In the genomic region with DNA sequence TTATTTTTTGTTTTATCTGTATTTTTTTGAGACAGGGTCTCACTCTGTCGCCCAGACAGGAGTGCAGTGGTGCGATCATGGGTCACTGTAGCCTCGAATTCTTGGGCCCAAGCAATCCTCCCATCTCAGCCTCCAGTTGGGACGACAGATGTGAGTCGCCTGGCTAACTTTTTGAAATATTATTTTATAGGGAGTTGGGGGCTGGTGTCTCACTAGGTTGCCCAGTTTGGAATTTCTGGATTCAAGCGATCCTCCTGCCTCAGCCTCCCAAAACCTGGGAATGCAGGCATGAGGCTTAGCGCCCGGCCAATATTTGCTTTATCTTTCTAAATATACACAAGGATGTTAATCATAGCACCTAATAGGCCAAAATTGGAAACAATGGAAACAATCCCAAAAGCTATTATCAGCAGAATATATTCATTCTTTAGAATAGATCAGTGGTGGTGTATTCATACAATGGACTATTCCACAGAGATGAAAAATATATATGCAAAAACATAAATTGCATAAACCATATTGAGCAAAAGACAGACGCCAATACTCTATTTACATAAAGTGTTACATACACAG, we compare ENCODE assay signal across 8 cellular contexts. TPM values are rescaled to one million over a fixed set of nuclear protein-coding genes. Genes with fewer than 3 reads are reported as not detected.
A peak's percentile ranks its signal among the peaks of the same experiment; 100 is the strongest.
DNase-seq lines count a peak whose midpoint lies in the region; ATAC-seq and TF ChIP-seq lines count a peak whose summit lies in the region.

No MANE protein-coding gene starts in this region.

- peaks cover 3% of the 10 kb centered on the region for H3K36me3 Mint-ChIP-seq in activated CD8-positive, alpha-beta memory T cell treated with anti-CD3 and anti-CD28 coated beads, Interleukin-2, amount 10 ng/mL, durations not matched to agents 7 days and 5 days

- no peak for TF ChIP-seq POLR2A in right lobe of liver (IDR thresholded peaks at IDR 0.05)
- no peak for TF ChIP-seq POLR2A in thyroid gland (IDR thresholded peaks at IDR 0.05)

- no peaks in the 10 kb centered on the region for H3K9me3 ChIP-seq in right lobe of liver
- no peaks in the 10 kb centered on the region for H3K9me3 ChIP-seq in thyroid gland

- H3K27ac Mint-ChIP-seq in activated CD8-positive, alpha-beta memory T cell treated with anti-CD3 and anti-CD28 coated beads, Interleukin-2, amount 10 ng/mL, durations not matched to agents 7 days and 5 days = peak overlapping the region; percentile 81

- WGBS in right lobe of liver (ENCODE audit: insufficient coverage, low coverage, low lambda C conversion rate, missing lambda C conversion rate) = 62% methylated on average over 9 of the region's 9 CpGs
- 79 to 83% methylated on average over 9 of the region's 9 CpGs for WGBS in thyroid gland, 2 donors

- H3K36me3 ChIP-seq in right lobe of liver (no peaks in the 10 kb centered on the region), thyroid gland (no peaks in the 10 kb centered on the region)

- peaks cover 2% of the 10 kb centered on the region for H3K4me1 Mint-ChIP-seq in activated CD8-positive, alpha-beta memory T cell treated with anti-CD3 and anti-CD28 coated beads, Interleukin-2, amount 10 ng/mL, durations not matched to agents 7 days and 5 days

- peak overlapping the region; percentile 58 to 71 (median 61) for H3K4me3 ChIP-seq in right lobe of liver
- H3K4me3 ChIP-seq in thyroid gland (replicated peaks in 1 of 3) = peak overlapping the region in 2 of 3 donors; percentile 38 to 60

- peak overlapping the region; percentile 70 for H3K27ac ChIP-seq in angular gyrus (ENCODE audit: low read depth, low read length)
- H3K27ac ChIP-seq in right lobe of liver = peak overlapping the region in 2 of 3 donors; percentile 28 to 29
- H3K27ac ChIP-seq in thyroid gland = no peak overlapping the region

- ATAC-seq in activated CD8-positive, alpha-beta memory T cell treated with anti-CD3 and anti-CD28 coated beads, Interleukin-2, amount 10 ng/mL, durations not matched to agents 7 days and 5 days = no peak
- ATAC-seq in right lobe of liver = no peak

- no peaks in the 10 kb centered on the region for H3K27me3 ChIP-seq in right lobe of liver
- H3K27me3 ChIP-seq in thyroid gland = no peaks in the 10 kb centered on the region

- CTCF ChIA-PET in activated CD8-positive, alpha-beta memory T cell treated with anti-CD3 and anti-CD28 coated beads, Interleukin-2, amount 10 ng/mL, durations not matched to agents 7 days and 5 days (lab: Charles Lee) = interaction anchor here (0.6 to 1.5 kb wide), 7 partner anchors 16 to 493 kb away, joined by 3 to 5 read pairs (median 3); a partner anchor contains a TSS

- no peak for DNase-seq in activated CD8-positive, alpha-beta memory T cell treated with anti-CD3 and anti-CD28 coated beads, Interleukin-2, amount 10 ng/mL, durations not matched to agents 7 days and 5 days
- DNase-seq in activated CD8-positive, alpha-beta memory T cell treated with anti-CD3 and anti-CD28 coated beads, Interleukin-2, amount 50 U/mL, for 4 hours = no peak
- DNase-seq in right lobe of liver (no peak), thyroid gland (no peak), HuH-7.5 (ENCODE audit: low spot score) (no peak), AG08396 (ENCODE audit: low spot score) (no peak)
- no peak for DNase-seq in stimulated activated naive CD4-positive, alpha-beta T cell treated with Interleukin-2 at 50 U/mL for 16 hours (lab: John Stamatoyannopoulos, UW)

- intact Hi-C loops in right lobe of liver (cut with DNase I) (no loop called here), thyroid gland (cut with DNase I) (no loop called here)

- H3K4me1 ChIP-seq in right lobe of liver (peaks cover 0 to 5% (median 0%) of the 10 kb centered on the region in 4 donors), thyroid gland (no peaks in the 10 kb centered on the region)

- peak overlapping the region; percentile 82 for H3K4me3 Mint-ChIP-seq in activated CD8-positive, alpha-beta memory T cell treated with anti-CD3 and anti-CD28 coated beads, Interleukin-2, amount 10 ng/mL, durations not matched to agents 7 days and 5 days

- H3K27me3 Mint-ChIP-seq in activated CD8-positive, alpha-beta memory T cell treated with anti-CD3 and anti-CD28 coated beads, Interleukin-2, amount 10 ng/mL, durations not matched to agents 7 days and 5 days = no peaks in the 10 kb centered on the region

- H3K9me3 Mint-ChIP-seq in activated CD8-positive, alpha-beta memory T cell treated with anti-CD3 and anti-CD28 coated beads, Interleukin-2, amount 10 ng/mL, durations not matched to agents 7 days and 5 days (ENCODE audit: low read depth) = no peaks in the 10 kb centered on the region

- TF ChIP-seq CTCF in right lobe of liver (IDR thresholded peaks at IDR 0.05) (no peak), thyroid gland (IDR thresholded peaks at IDR 0.05) (no peak)

RNA-seq across cellular contexts. Expression of a gene that starts 55.9 kb away (rescaled TPM):
- 100 to 1,000 TPM; 140 to 145 TPM for total RNA-seq in activated CD8-positive, alpha-beta memory T cell treated with anti-CD3 and anti-CD28 coated beads, Interleukin-2, amount 10 ng/mL, durations not matched to agents 7 days and 5 days
- total RNA-seq in right lobe of liver = 100 to 1,000 TPM in 2 of 6 experiments, 10 to 100 TPM in 4; 53.9 to 136 (median 65.7) TPM
- total RNA-seq in thyroid gland = 100 to 1,000 TPM in 3 of 4 donors, 10 to 100 TPM in 1; 70.8 to 141 (median 106) TPM

RNA-seq across cellular contexts. Expression of a gene that starts 56.2 kb away (rescaled TPM):
- 10 to 100 TPM; 74.2 to 82.3 TPM for total RNA-seq in activated CD8-positive, alpha-beta memory T cell treated with anti-CD3 and anti-CD28 coated beads, Interleukin-2, amount 10 ng/mL, durations not matched to agents 7 days and 5 days
- total RNA-seq in right lobe of liver (10 to 100 TPM; 24.3 to 37.2 (median 28.9) TPM), thyroid gland (100 to 1,000 TPM in 2 of 4 donors, 10 to 100 TPM in 2; 61.7 to 172 (median 94.6) TPM)

Comparison
In these comparisons a context has a peak if more than half of its experiments do, and no peak if none do; other contexts are left out.
1. H3K27ac ChIP-seq: peak in angular gyrus (single experiment) and right lobe of liver (2 of 3); none in thyroid gland (0 of 3).